In the genomic region with DNA sequence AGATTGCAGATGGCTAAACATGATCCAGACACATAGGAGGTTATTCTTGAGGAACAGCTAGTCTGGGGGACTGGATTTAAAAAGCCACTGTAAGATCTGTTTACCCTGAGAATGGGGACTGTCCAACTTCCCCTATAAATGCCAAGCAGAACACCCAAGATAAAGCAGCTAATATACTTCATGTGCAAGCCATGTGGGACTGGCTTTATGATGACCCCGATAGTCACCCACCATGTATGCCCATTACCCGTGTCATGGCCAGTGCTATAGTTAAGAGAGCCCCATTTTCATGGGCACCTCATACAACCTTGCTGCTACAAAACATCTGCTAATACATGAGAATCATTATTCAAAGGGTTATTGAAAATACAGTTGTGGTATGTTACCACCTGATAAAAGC, we compare ENCODE assay signal across 18 cellular contexts. TPM values are rescaled to one million over a fixed set of nuclear protein-coding genes. Genes with fewer than 3 reads are reported as not detected.
DNase-seq lines count a peak whose midpoint lies in the region; ATAC-seq and TF ChIP-seq lines count a peak whose summit lies in the region.
"Had no signal": no experiment of that assay in that cellular context is flagged by ENCODE, and none has a peak within 500 bp of the region (broad histone marks: within the 10 kb centered on the region; RNA-seq: fewer than 3 reads in every experiment).

No MANE protein-coding gene starts in this region.

- H3K27me3 ChIP-seq in esophagus muscularis mucosa: no peaks in the 10 kb centered on the region

- DNase-seq in activated CD8-positive, alpha-beta T cell treated with anti-CD3 and anti-CD28 coated beads, Interleukin-2, amount 10 ng/mL, durations not matched to agents 7 days and 5 days: no peak
- no peak for DNase-seq in activated CD8-positive, alpha-beta T cell treated with anti-CD3 and anti-CD28 coated beads for 36 hours
- DNase-seq in SK-N-MC (ENCODE audit: low read depth, low spot score) (no peak), esophagus muscularis mucosa (ENCODE audit: extremely low spot score) (peak; percentile 87), RWPE1 (ENCODE audit: low spot score) (no peak)
- DNase-seq in stimulated activated effector memory CD8-positive, alpha-beta T cell treated with anti-CD3 and anti-CD28 coated beads, Interleukin-12 subunit alpha, Interleukin-12 subunit beta, amount 100 ng/mL, for 72 hours (ENCODE audit: low spot score in 2 of 2): no peak
- no peak for DNase-seq in activated CD4-positive, alpha-beta T cell treated with anti-CD3 and anti-CD28 coated beads for 4 hours
- DNase-seq: 8988T, GF-D8, MV-4-11, NCI-H1417, NCI-H187 treated with DMSO at 0.1 percent for 48 hours, NCI-H2171, NCI-H446 treated with DMSO at 0.1 percent for 48 hours, NCI-H748 treated with DMSO at 0.1 percent for 48 hours, PC-3 had no signal

- H3K36me3 ChIP-seq in SK-N-MC (ENCODE audit: insufficient read depth, low read length) (peaks cover 49% of the 10 kb centered on the region), esophagus muscularis mucosa (peaks cover 15 to 38% (median 23%) of the 10 kb centered on the region in 4 donors)

- no peaks in the 10 kb centered on the region for H3K27me3 Mint-ChIP-seq in activated CD8-positive, alpha-beta T cell treated with anti-CD3 and anti-CD28 coated beads, Interleukin-2, amount 10 ng/mL, durations not matched to agents 7 days and 5 days (ENCODE audit: low read depth)
- H3K27me3 Mint-ChIP-seq in activated CD8-positive, alpha-beta T cell treated with anti-CD3 and anti-CD28 coated beads for 36 hours: no peaks in the 10 kb centered on the region

- intact Hi-C loops in activated CD8-positive, alpha-beta T cell treated with anti-CD3 and anti-CD28 coated beads for 36 hours (cut with micrococcal nuclease): no loop called here
- intact Hi-C loops in esophagus muscularis mucosa (cut with DNase I): loop anchor here (10.0 kb wide), 1 partner anchor 62 kb away; no protein-coding TSS in a partner anchor

- H3K36me3 Mint-ChIP-seq in activated CD8-positive, alpha-beta T cell treated with anti-CD3 and anti-CD28 coated beads, Interleukin-2, amount 10 ng/mL, durations not matched to agents 7 days and 5 days (ENCODE audit: low read depth): peaks cover 15% of the 10 kb centered on the region
- H3K36me3 Mint-ChIP-seq in activated CD8-positive, alpha-beta T cell treated with anti-CD3 and anti-CD28 coated beads for 36 hours (ENCODE audit: low read depth): peaks cover 21% of the 10 kb centered on the region
- peaks cover 47% of the 10 kb centered on the region for H3K36me3 Mint-ChIP-seq in stimulated activated effector memory CD8-positive, alpha-beta T cell treated with anti-CD3 and anti-CD28 coated beads, Interleukin-12 subunit alpha, Interleukin-12 subunit beta, amount 100 ng/mL, for 72 hours

- H3K4me1 ChIP-seq in esophagus muscularis mucosa: peaks cover 7 to 52% (median 45%) of the 10 kb centered on the region in 4 donors

- no peaks in the 10 kb centered on the region for H3K9me3 ChIP-seq in SK-N-MC (ENCODE audit: low read depth, low read length)
- no peaks in the 10 kb centered on the region for H3K9me3 ChIP-seq in esophagus muscularis mucosa

- 100% methylated on average over 2 of the region's 2 CpGs for WGBS in esophagus muscularis mucosa

- H3K9me3 Mint-ChIP-seq in activated CD8-positive, alpha-beta T cell treated with anti-CD3 and anti-CD28 coated beads, Interleukin-2, amount 10 ng/mL, durations not matched to agents 7 days and 5 days (ENCODE audit: insufficient read depth): no peaks in the 10 kb centered on the region
- H3K9me3 Mint-ChIP-seq in activated CD8-positive, alpha-beta T cell treated with anti-CD3 and anti-CD28 coated beads for 36 hours: no peaks in the 10 kb centered on the region
- H3K9me3 Mint-ChIP-seq in stimulated activated effector memory CD8-positive, alpha-beta T cell treated with anti-CD3 and anti-CD28 coated beads, Interleukin-12 subunit alpha, Interleukin-12 subunit beta, amount 100 ng/mL, for 72 hours: no peaks in the 10 kb centered on the region
- H3K9me3 Mint-ChIP-seq: GM23338 had no signal

- no peak for TF ChIP-seq EP300 in esophagus muscularis mucosa (IDR thresholded peaks at IDR 0.05)

- peaks cover 17% of the 10 kb centered on the region for H3K4me1 Mint-ChIP-seq in activated CD8-positive, alpha-beta T cell treated with anti-CD3 and anti-CD28 coated beads, Interleukin-2, amount 10 ng/mL, durations not matched to agents 7 days and 5 days (ENCODE audit: low read depth)
- peaks cover 39% of the 10 kb centered on the region for H3K4me1 Mint-ChIP-seq in activated CD8-positive, alpha-beta T cell treated with anti-CD3 and anti-CD28 coated beads for 36 hours (ENCODE audit: low read depth)
- peaks cover under 1% of the 10 kb centered on the region for H3K4me1 Mint-ChIP-seq in stimulated activated effector memory CD8-positive, alpha-beta T cell treated with anti-CD3 and anti-CD28 coated beads, Interleukin-12 subunit alpha, Interleukin-12 subunit beta, amount 100 ng/mL, for 72 hours

- CTCF ChIA-PET in activated CD8-positive, alpha-beta T cell treated with anti-CD3 and anti-CD28 coated beads, Interleukin-2, amount 10 ng/mL, durations not matched to agents 7 days and 5 days (lab: Charles Lee): interaction anchor here (0.7 to 11.8 kb wide), 7 partner anchors 17 to 546 kb away, joined by 3 to 592 read pairs (median 63); a partner anchor contains a TSS
- CTCF ChIA-PET in activated CD8-positive, alpha-beta T cell treated with anti-CD3 and anti-CD28 coated beads for 36 hours (lab: Charles Lee): interaction anchor here (1.0 to 9.6 kb wide), 5 partner anchors 13 to 546 kb away, joined by 3 to 563 read pairs (median 94); a partner anchor contains a TSS
- CTCF ChIA-PET in RWPE1 (lab: Yijun Ruan, JAX): no interaction called here

- TF ChIP-seq POLR2A in esophagus muscularis mucosa (IDR thresholded peaks at IDR 0.05; ENCODE audit: low read depth): no peak

- TF ChIP-seq CTCF in activated CD8-positive, alpha-beta T cell treated with anti-CD3 and anti-CD28 coated beads for 36 hours (IDR thresholded peaks at IDR 0.05): no peak
- TF ChIP-seq CTCF in esophagus muscularis mucosa (IDR thresholded peaks at IDR 0.05) (no peak), RWPE1 (conservative IDR thresholded peaks at IDR 0.05; ENCODE audit: low read depth) (no peak)

- POLR2A ChIA-PET in activated CD8-positive, alpha-beta T cell treated with anti-CD3 and anti-CD28 coated beads, Interleukin-2, amount 10 ng/mL, durations not matched to agents 7 days and 5 days (lab: Charles Lee): no interaction called here
- POLR2A ChIA-PET in activated CD8-positive, alpha-beta T cell treated with anti-CD3 and anti-CD28 coated beads for 36 hours (lab: Charles Lee): interaction anchor here (3.1 kb wide), 1 partner anchor 14 kb away, joined by 15 read pairs; no protein-coding TSS in a partner anchor
- POLR2A ChIA-PET in RWPE1 (lab: Yijun Ruan, JAX; ENCODE audit: low non-redundant PET): no interaction called here

- peak overlapping the region; percentile 92 for H3K27ac ChIP-seq in SK-N-MC
- no peak overlapping the region for H3K27ac ChIP-seq in esophagus muscularis mucosa (replicated peaks in 1 of 4)
- H3K27ac ChIP-seq in RWPE1: no peak overlapping the region

- H3K4me3 ChIP-seq in SK-N-MC: no peak overlapping the region
- no peak overlapping the region for H3K4me3 ChIP-seq in esophagus muscularis mucosa
- H3K4me3 ChIP-seq: GM23338 had no signal

- ATAC-seq in activated CD8-positive, alpha-beta T cell treated with anti-CD3 and anti-CD28 coated beads, Interleukin-2, amount 10 ng/mL, durations not matched to agents 7 days and 5 days: peak; percentile 12
- no peak for ATAC-seq in activated CD8-positive, alpha-beta T cell treated with anti-CD3 and anti-CD28 coated beads for 36 hours
- no peak for ATAC-seq in stimulated activated effector memory CD8-positive, alpha-beta T cell treated with anti-CD3 and anti-CD28 coated beads, Interleukin-12 subunit alpha, Interleukin-12 subunit beta, amount 100 ng/mL, for 72 hours
- ATAC-seq in GM18909 (IDR thresholded peaks at IDR 0.05; ENCODE audit: poor library complexity, unreplicated experiment): no peak
- ATAC-seq: PC-3 had no signal

- H3K4me3 Mint-ChIP-seq in activated CD8-positive, alpha-beta T cell treated with anti-CD3 and anti-CD28 coated beads, Interleukin-2, amount 10 ng/mL, durations not matched to agents 7 days and 5 days: no peak overlapping the region
- no peak overlapping the region for H3K4me3 Mint-ChIP-seq in activated CD8-positive, alpha-beta T cell treated with anti-CD3 and anti-CD28 coated beads for 36 hours
- H3K4me3 Mint-ChIP-seq in stimulated activated effector memory CD8-positive, alpha-beta T cell treated with anti-CD3 and anti-CD28 coated beads, Interleukin-12 subunit alpha, Interleukin-12 subunit beta, amount 100 ng/mL, for 72 hours: no peak overlapping the region
- H3K4me3 Mint-ChIP-seq: GM23338 had no signal

- H3K9ac ChIP-seq in SK-N-MC (ENCODE audit: insufficient read length): no peak overlapping the region

- no peak overlapping the region for H3K27ac Mint-ChIP-seq in activated CD8-positive, alpha-beta T cell treated with anti-CD3 and anti-CD28 coated beads, Interleukin-2, amount 10 ng/mL, durations not matched to agents 7 days and 5 days
- no peak overlapping the region for H3K27ac Mint-ChIP-seq in activated CD8-positive, alpha-beta T cell treated with anti-CD3 and anti-CD28 coated beads for 36 hours
- H3K27ac Mint-ChIP-seq in stimulated activated effector memory CD8-positive, alpha-beta T cell treated with anti-CD3 and anti-CD28 coated beads, Interleukin-12 subunit alpha, Interleukin-12 subunit beta, amount 100 ng/mL, for 72 hours: peak overlapping the region; percentile 65
- H3K27ac Mint-ChIP-seq: GM23338 had no signal

RNA-seq across cellular contexts. Expression of a gene that starts 16.0 kb away (rescaled TPM):
- total RNA-seq in activated CD8-positive, alpha-beta T cell treated with anti-CD3 and anti-CD28 coated beads, Interleukin-2, amount 10 ng/mL, durations not matched to agents 7 days and 5 days: 10 to 100 TPM; 32.5 to 34.9 TPM
- 10 to 100 TPM; 28.0 to 28.4 TPM for total RNA-seq in activated CD8-positive, alpha-beta T cell treated with anti-CD3 and anti-CD28 coated beads for 36 hours
- 100 to 1,000 TPM in 3 of 4 donors, 10 to 100 TPM in 1; 96.0 to 148 (median 109) TPM for total RNA-seq in esophagus muscularis mucosa
